ENCODE assay signal across 3 cellular contexts in genomic region chr5:40883051-40883450, GRCh38. TPM values are rescaled to one million over a fixed set of nuclear protein-coding genes. Genes with fewer than 3 reads are reported as not detected.
"Had no signal": no experiment of that assay in that cellular context is flagged by ENCODE, and none has a peak within 500 bp of the region (broad histone marks: within the 10 kb centered on the region; RNA-seq: fewer than 3 reads in every experiment).

No MANE protein-coding gene starts in this region.

RNA-seq across cellular contexts. Expression of gene C7, which starts 26.2 kb away (rescaled TPM):
- total RNA-seq: LHCN-M2, MCF 10A, NCI-H460 had no signal
